Comparison of ENCODE assay signal across 22 cellular contexts in the genomic region with DNA sequence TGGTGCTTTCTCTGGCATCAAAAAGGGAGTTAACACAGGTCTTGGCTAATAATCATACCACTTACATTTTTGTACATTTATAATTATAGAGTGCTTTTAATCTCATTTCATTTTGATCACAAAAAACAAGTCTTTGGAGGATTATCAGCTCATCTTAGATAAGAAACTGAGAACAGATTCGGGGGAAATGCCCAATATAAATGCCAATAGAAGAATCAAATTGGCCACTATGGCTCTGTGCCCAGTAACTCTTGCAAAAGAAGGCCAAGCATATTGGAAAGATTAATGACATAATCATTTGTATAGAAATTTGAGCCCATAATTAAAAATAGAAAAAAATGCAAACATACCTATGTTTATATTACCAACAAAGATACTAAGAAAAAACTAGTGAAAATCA. TPM values are rescaled to one million over a fixed set of nuclear protein-coding genes. Genes with fewer than 3 reads are reported as not detected.
A peak's percentile ranks its signal among the peaks of the same experiment; 100 is the strongest.
DNase-seq lines count a peak whose midpoint lies in the region; ATAC-seq and TF ChIP-seq lines count a peak whose summit lies in the region.
"Had no signal": no experiment of that assay in that cellular context is flagged by ENCODE, and none has a peak within 500 bp of the region (broad histone marks: within the 10 kb centered on the region; RNA-seq: fewer than 3 reads in every experiment).

No MANE protein-coding gene starts in this region.

- H3K4me1 ChIP-seq in HEK293 (ENCODE audit: control insufficient read depth, insufficient read depth, low read length), result no peaks in the 10 kb centered on the region; the same call in 1 of the 2 replicates
- peaks cover 13% of the 10 kb centered on the region for H3K4me1 ChIP-seq in adipocyte (ENCODE audit: control insufficient read depth, insufficient read depth, low read length)
- H3K4me1 ChIP-seq in right lobe of liver, result no peaks in the 10 kb centered on the region

- H3K27ac ChIP-seq in HEK293 (ENCODE audit: extremely low read depth, low read depth, low read length), result no peak overlapping the region
- no peak overlapping the region for H3K27ac ChIP-seq in right lobe of liver
- H3K27ac ChIP-seq: RWPE1 had no signal

- ATAC-seq in GM18907 (IDR thresholded peaks at IDR 0.05; ENCODE audit: unreplicated experiment) (no peak), right lobe of liver (no peak)
- ATAC-seq: HCT116, HepG2, K562 had no signal

- TF ChIP-seq POLR2A in right lobe of liver (IDR thresholded peaks at IDR 0.05), result no peak

- CTCF ChIA-PET in HEK293 (lab: Yijun Ruan, JAX), result interaction anchor here (0.6 to 0.7 kb wide), 2 partner anchors 25 to 28 kb away, joined by 3 to 4 read pairs; no protein-coding TSS in a partner anchor

- H3K4me3 ChIP-seq in AG10803 (ENCODE audit: low read length) (no peak overlapping the region), HEK293 (ENCODE audit: low read depth, low read length) (no peak overlapping the region), adipocyte (ENCODE audit: low read length) (no peak overlapping the region), foreskin fibroblast (ENCODE audit: low read depth in 1 of 2, low read length in 2 of 2) (no peak overlapping the region), right lobe of liver (no peak overlapping the region)
- H3K4me3 ChIP-seq: K562 had no signal

- peaks cover 3% of the 10 kb centered on the region for H3K27me3 ChIP-seq in adipocyte (replicated peaks; ENCODE audit: control insufficient read depth, insufficient read depth, low read length)
- no peaks in the 10 kb centered on the region for H3K27me3 ChIP-seq in right lobe of liver

- intact Hi-C loops in right lobe of liver (cut with DNase I), result no loop called here

- H3K36me3 ChIP-seq in HEK293 (ENCODE audit: control insufficient read depth in 2 of 2, insufficient read depth in 1 of 2, low read length in 2 of 2) (no peaks in the 10 kb centered on the region), adipocyte (ENCODE audit: control insufficient read depth, insufficient read depth, low read length, severe bottlenecking) (no peaks in the 10 kb centered on the region), right lobe of liver (no peaks in the 10 kb centered on the region)

- H3K9me3 ChIP-seq in HEK293 (ENCODE audit: control insufficient read depth, insufficient read depth, low read depth, low read length), result no peaks in the 10 kb centered on the region
- H3K9me3 ChIP-seq in adipocyte (ENCODE audit: control insufficient read depth, low read length), result no peaks in the 10 kb centered on the region
- no peaks in the 10 kb centered on the region for H3K9me3 ChIP-seq in right lobe of liver

- DNase-seq in AG10803 (ENCODE audit: low read depth), result peak; percentile 21
- DNase-seq in adipocyte (ENCODE audit: low read depth), result peak; percentile 57
- DNase-seq in foreskin fibroblast, result peak; percentile 44 to 81
- no peak for DNase-seq in right lobe of liver
- DNase-seq in stimulated activated CD4-positive, alpha-beta T cell treated with anti-CD3 and anti-CD28 coated beads, Interleukin-2, amount 100 ng/mL, for 24 hours, result no peak
- DNase-seq: Calu3, DMS79 treated with DMSO at 0.1 percent for 48 hours, GF-D8, Kasumi-1, NCI-H1694, NCI-H2029 treated with DMSO at 0.1 percent for 48 hours, NCI-H345, NCI-H524, NCI-H774, SHP77 had no signal

- 17% methylated on average over 1 of the region's 1 CpG for WGBS in right lobe of liver (ENCODE audit: insufficient coverage, low coverage, low lambda C conversion rate, missing lambda C conversion rate)

- no peak for TF ChIP-seq CTCF in AG10803 (conservative IDR thresholded peaks at IDR 0.05; ENCODE audit: low read length)
- no peak for TF ChIP-seq CTCF in HEK293 (tag by site-specific recombination; IDR thresholded peaks at IDR 0.05)
- no peak for TF ChIP-seq CTCF in foreskin fibroblast (IDR thresholded peaks at IDR 0.05; ENCODE audit: low read depth, low read length)
- TF ChIP-seq CTCF in right lobe of liver (IDR thresholded peaks at IDR 0.05), result no peak

- H3K9ac ChIP-seq in adipocyte (ENCODE audit: low read length), result no peak overlapping the region

- POLR2A ChIA-PET in HEK293 (lab: Yijun Ruan, JAX), result no interaction called here

TF ChIP-seq in HEK293, 187 proteins besides CTCF, POLR2A, EP300 and RAD21:
- no peak for TF ChIP-seq ZNF549 (tag by site-specific recombination; IDR thresholded peaks at IDR 0.05)
- TF ChIP-seq, protein P1, sequence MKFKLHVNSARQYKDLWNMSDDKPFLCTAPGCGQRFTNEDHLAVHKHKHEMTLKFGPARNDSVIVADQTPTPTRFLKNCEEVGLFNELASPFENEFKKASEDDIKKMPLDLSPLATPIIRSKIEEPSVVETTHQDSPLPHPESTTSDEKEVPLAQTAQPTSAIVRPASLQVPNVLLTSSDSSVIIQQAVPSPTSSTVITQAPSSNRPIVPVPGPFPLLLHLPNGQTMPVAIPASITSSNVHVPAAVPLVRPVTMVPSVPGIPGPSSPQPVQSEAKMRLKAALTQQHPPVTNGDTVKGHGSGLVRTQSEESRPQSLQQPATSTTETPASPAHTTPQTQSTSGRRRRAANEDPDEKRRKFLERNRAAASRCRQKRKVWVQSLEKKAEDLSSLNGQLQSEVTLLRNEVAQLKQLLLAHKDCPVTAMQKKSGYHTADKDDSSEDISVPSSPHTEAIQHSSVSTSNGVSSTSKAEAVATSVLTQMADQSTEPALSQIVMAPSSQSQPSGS (tag by site-specific recombination; IDR thresholded peaks at IDR 0.05; ENCODE audit: low read depth), result peak; percentile 39; the same call in 1 of the 2 replicates

RNA-seq across cellular contexts. Expression of gene IPCEF1, which starts 42.5 kb away (rescaled TPM):
- total RNA-seq in right lobe of liver, result 1 to 10 TPM in 5 of 6 experiments, under 1 TPM in 1; 0.90 to 3.0 (median 1.4) TPM
- total RNA-seq: HepG2, HT1080 had no signal

Comparison
In these comparisons a context has a peak if more than half of its experiments do, and no peak if none do; other contexts are left out.
1. DNase-seq: peak in AG10803 (single experiment), adipocyte (single experiment) and foreskin fibroblast (2 of 2); none in right lobe of liver (0 of 3) and stimulated activated CD4-positive, alpha-beta T cell treated with anti-CD3 and anti-CD28 coated beads, Interleukin-2, amount 100 ng/mL, for 24 hours (0 of 2).